8 cellular contexts compared by ENCODE assay signal in the genomic region with DNA sequence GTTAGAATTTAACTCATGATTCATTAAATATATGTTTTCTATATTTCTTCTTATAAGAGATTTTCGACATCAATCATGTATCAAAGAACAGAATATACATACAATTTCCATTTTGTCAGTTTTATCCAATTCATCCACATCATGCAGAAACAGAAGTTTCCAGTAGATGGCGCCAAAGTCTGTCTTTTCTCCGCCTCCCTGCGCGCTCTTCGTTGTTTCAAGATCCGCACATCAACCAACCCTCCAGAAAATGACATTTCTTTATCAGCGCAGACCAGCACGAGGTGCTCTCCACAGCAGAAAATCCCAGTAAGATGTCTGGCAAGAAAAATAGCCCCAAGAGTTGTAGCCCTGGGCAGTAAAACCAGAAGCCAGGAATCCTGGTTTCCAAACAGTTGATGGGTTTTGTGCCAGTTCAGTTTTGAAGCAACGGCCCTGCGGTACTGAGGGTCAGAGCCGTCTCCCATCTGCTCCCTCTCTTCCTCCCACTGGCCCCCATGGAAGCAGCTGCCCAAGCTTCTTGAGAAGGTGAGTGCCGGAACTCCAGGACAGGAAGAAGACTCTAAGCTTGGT. TPM values are rescaled to one million over a fixed set of nuclear protein-coding genes. Genes with fewer than 3 reads are reported as not detected.
DNase-seq lines count a peak whose midpoint lies in the region; ATAC-seq and TF ChIP-seq lines count a peak whose summit lies in the region.

No MANE protein-coding gene starts in this region.

- no peak overlapping the region for H3K4me3 ChIP-seq in endodermal cell (ENCODE audit: low read length)

- H3K36me3 Mint-ChIP-seq in activated CD8-positive, alpha-beta T cell treated with anti-CD3 and anti-CD28 coated beads for 36 hours (ENCODE audit: low read depth) = no peaks in the 10 kb centered on the region
- H3K36me3 Mint-ChIP-seq in endodermal cell (ENCODE audit: low read depth) = no peaks in the 10 kb centered on the region

- H3K27ac Mint-ChIP-seq in activated CD8-positive, alpha-beta T cell treated with anti-CD3 and anti-CD28 coated beads for 36 hours = no peak overlapping the region
- no peak overlapping the region for H3K27ac Mint-ChIP-seq in endodermal cell

- intact Hi-C loops in activated CD8-positive, alpha-beta T cell treated with anti-CD3 and anti-CD28 coated beads for 36 hours (cut with micrococcal nuclease) = loop anchor here (10.0 kb wide), 1 partner anchor 421 kb away; the partner anchor contains the start of gene LGALS8

- no peak overlapping the region for H3K27ac ChIP-seq in endodermal cell (ENCODE audit: low read depth, low read length)

- H3K9me3 Mint-ChIP-seq in activated CD8-positive, alpha-beta T cell treated with anti-CD3 and anti-CD28 coated beads for 36 hours = no peaks in the 10 kb centered on the region
- H3K9me3 Mint-ChIP-seq in endodermal cell = no peaks in the 10 kb centered on the region

- no peak overlapping the region for H3K4me3 Mint-ChIP-seq in activated CD8-positive, alpha-beta T cell treated with anti-CD3 and anti-CD28 coated beads for 36 hours
- no peak overlapping the region for H3K4me3 Mint-ChIP-seq in endodermal cell

- H3K27me3 Mint-ChIP-seq in activated CD8-positive, alpha-beta T cell treated with anti-CD3 and anti-CD28 coated beads for 36 hours = peaks cover 5% of the 10 kb centered on the region
- peaks cover 9% of the 10 kb centered on the region for H3K27me3 Mint-ChIP-seq in endodermal cell (ENCODE audit: insufficient read depth)

- H3K9me3 ChIP-seq in endodermal cell (ENCODE audit: control insufficient read depth, low read length) = no peaks in the 10 kb centered on the region

- peaks cover 7% of the 10 kb centered on the region for H3K4me1 Mint-ChIP-seq in activated CD8-positive, alpha-beta T cell treated with anti-CD3 and anti-CD28 coated beads for 36 hours (ENCODE audit: low read depth)
- H3K4me1 Mint-ChIP-seq in endodermal cell = peaks cover 2% of the 10 kb centered on the region

- 38 to 52% methylated on average over 9 to 13 of the region's 13 CpGs for WGBS in endodermal cell (ENCODE audit: insufficient coverage in 1 of 2, insufficient read length in 1 of 2), 2 experiments

- H3K9ac ChIP-seq in endodermal cell (ENCODE audit: extremely low read depth, low read length, poor library complexity, severe bottlenecking) = no peak overlapping the region

- ATAC-seq in HG02610 (IDR thresholded peaks at IDR 0.05; ENCODE audit: unreplicated experiment) (peak; percentile 46), HG03457 (IDR thresholded peaks at IDR 0.05; ENCODE audit: unreplicated experiment) (no peak)
- peak; percentile 85 for ATAC-seq in activated CD8-positive, alpha-beta T cell treated with anti-CD3 and anti-CD28 coated beads for 36 hours

- H3K36me3 ChIP-seq in endodermal cell (ENCODE audit: control insufficient read depth, insufficient read depth, low read length) = no peaks in the 10 kb centered on the region

- CTCF ChIA-PET in activated CD8-positive, alpha-beta T cell treated with anti-CD3 and anti-CD28 coated beads for 36 hours (lab: Charles Lee) = interaction anchor here (0.6 to 3.8 kb wide), 19 partner anchors 13 to 1284 kb away, joined by 3 to 16 read pairs (median 3); no protein-coding TSS in a partner anchor

- no peaks in the 10 kb centered on the region for H3K27me3 ChIP-seq in endodermal cell (ENCODE audit: control insufficient read depth, insufficient read depth, low read length, poor library complexity, severe bottlenecking)

- no peaks in the 10 kb centered on the region for H3K4me1 ChIP-seq in endodermal cell (ENCODE audit: control insufficient read depth, insufficient read depth, low read length)

- DNase-seq in DMS53 (lab: John Stamatoyannopoulos, UW) (peak; percentile 72), NCI-H82 (lab: John Stamatoyannopoulos, UW) (peak; percentile 73), endodermal cell (peak; percentile 83), middle frontal gyrus (ENCODE audit: extremely low spot score, low spot score) (peak; percentile 61)
- peak; percentile 72 for DNase-seq in activated CD8-positive, alpha-beta T cell treated with anti-CD3 and anti-CD28 coated beads for 36 hours
- DNase-seq in stimulated activated naive CD4-positive, alpha-beta T cell treated with Interleukin-2 at 50 U/mL for 16 hours (lab: John Stamatoyannopoulos, UW) = peak; percentile 24

- peak; percentile 89 for TF ChIP-seq CTCF in activated CD8-positive, alpha-beta T cell treated with anti-CD3 and anti-CD28 coated beads for 36 hours (IDR thresholded peaks at IDR 0.05)
- peak; percentile 94 for TF ChIP-seq CTCF in endodermal cell (conservative IDR thresholded peaks at IDR 0.05)

- POLR2A ChIA-PET in activated CD8-positive, alpha-beta T cell treated with anti-CD3 and anti-CD28 coated beads for 36 hours (lab: Charles Lee) = no interaction called here

RNA-seq across cellular contexts. Expression of gene GPR137B, which starts 38.6 kb away (rescaled TPM):
- 1 to 10 TPM; 7.2 to 8.1 TPM for total RNA-seq in activated CD8-positive, alpha-beta T cell treated with anti-CD3 and anti-CD28 coated beads for 36 hours
- total RNA-seq in endodermal cell = 1 to 10 TPM; 2.8 to 6.7 TPM
- polyA plus RNA-seq in endodermal cell (2013, experiment 1 of 2) = 14.9 TPM
- polyA plus RNA-seq in endodermal cell (2013, experiment 2 of 2) = 13.4 TPM

RNA-seq across cellular contexts. Expression of gene NID1, which starts 38.8 kb away (rescaled TPM):
- total RNA-seq in activated CD8-positive, alpha-beta T cell treated with anti-CD3 and anti-CD28 coated beads for 36 hours = under 1 TPM; 0.04 to 0.07 TPM
- 10 to 100 TPM; 12.7 to 18.3 TPM for total RNA-seq in endodermal cell
- polyA plus RNA-seq in endodermal cell (2013, experiment 1 of 2) = 23.4 TPM
- polyA plus RNA-seq in endodermal cell (2013, experiment 2 of 2) = 22.2 TPM

Comparison
In these comparisons a context has a peak if more than half of its experiments do, and no peak if none do; other contexts are left out.
1. DNase-seq: peak in every context shown above with its lines; median percentile 83 in endodermal cell; 73 in NCI-H82; 72 in DMS53; 72 in activated CD8-positive, alpha-beta T cell treated with anti-CD3 and anti-CD28 coated beads for 36 hours; 61 in middle frontal gyrus; 24 in stimulated activated naive CD4-positive, alpha-beta T cell treated with Interleukin-2 at 50 U/mL for 16 hours.
2. RNA of gene NID1, which starts 38.8 kb away (total RNA-seq): 12.7 to 18.3 TPM in endodermal cell; 0.04 to 0.07 TPM in activated CD8-positive, alpha-beta T cell treated with anti-CD3 and anti-CD28 coated beads for 36 hours; every median in the first group is over 10 times any median in the second.